ENCODE assay signal across 10 cellular contexts in genomic region chrX:119145241-119145653, GRCh38. TPM values are rescaled to one million over a fixed set of nuclear protein-coding genes. Genes with fewer than 3 reads are reported as not detected.
DNase-seq lines count a peak whose midpoint lies in the region; ATAC-seq and TF ChIP-seq lines count a peak whose summit lies in the region.
"Had no signal": no experiment of that assay in that cellular context is flagged by ENCODE, and none has a peak within 500 bp of the region (broad histone marks: within the 10 kb centered on the region; RNA-seq: fewer than 3 reads in every experiment).

No MANE protein-coding gene starts in this region.

- H3K27me3 ChIP-seq in neural progenitor cell, result no peaks in the 10 kb centered on the region
- no peaks in the 10 kb centered on the region for H3K27me3 ChIP-seq in CD8-positive, alpha-beta T cell (ENCODE audit: insufficient read depth, low read length)
- H3K27me3 ChIP-seq: BLaER1 treated with 17β-estradiol and CSF1 and Interleukin-3, amounts not matched to agents 10 nM and 100 nM had no signal

- no peaks in the 10 kb centered on the region for H3K79me2 ChIP-seq in neural progenitor cell (ENCODE audit: low read depth)

- H2AFZ ChIP-seq in neural progenitor cell (replicated peaks), result no peak overlapping the region

- no peaks in the 10 kb centered on the region for H3K4me1 Mint-ChIP-seq in neural progenitor cell
- H3K4me1 Mint-ChIP-seq in CD8-positive, alpha-beta T cell (ENCODE audit: low read depth), result no peaks in the 10 kb centered on the region

- intact Hi-C loops in CD8-positive, alpha-beta T cell (cut with DNase I, micrococcal nuclease), result no loop called here

- H3K27ac ChIP-seq in neural progenitor cell, result no peak overlapping the region
- no peak overlapping the region for H3K27ac ChIP-seq in CD8-positive, alpha-beta T cell (ENCODE audit: low read depth, low read length)
- H3K27ac ChIP-seq: BLaER1 treated with 17β-estradiol and CSF1 and Interleukin-3, amounts not matched to agents 10 nM and 100 nM had no signal

- TF ChIP-seq CTCF in neural progenitor cell (IDR thresholded peaks at IDR 0.05), result peak; percentile 48
- no peak for TF ChIP-seq CTCF in CD8-positive, alpha-beta T cell (IDR thresholded peaks at IDR 0.05)

- H3K27ac Mint-ChIP-seq in neural progenitor cell, result no peak overlapping the region
- H3K27ac Mint-ChIP-seq in CD8-positive, alpha-beta T cell, result no peak overlapping the region

- no peak overlapping the region for H3K4me3 Mint-ChIP-seq in neural progenitor cell
- H3K4me3 Mint-ChIP-seq in CD8-positive, alpha-beta T cell, result no peak overlapping the region

- POLR2A ChIA-PET in CD8-positive, alpha-beta T cell (lab: Charles Lee), result no interaction called here

- CTCF ChIA-PET in CD8-positive, alpha-beta T cell (lab: Charles Lee), result no interaction called here

- H3K36me3 Mint-ChIP-seq in neural progenitor cell, result no peaks in the 10 kb centered on the region
- no peaks in the 10 kb centered on the region for H3K36me3 Mint-ChIP-seq in CD8-positive, alpha-beta T cell

- DNase-seq in NCI-H345 (lab: John Stamatoyannopoulos, UW) (peak; percentile 0), NCI-H345 treated with DMSO at 0.1 percent for 48 hours (lab: John Stamatoyannopoulos, UW; ENCODE audit: unreplicated experiment) (no peak), M059J (ENCODE audit: low read depth) (peak; percentile 31), dermis blood vessel endothelial cell (peak; percentile 0), neural progenitor cell (ENCODE audit: low spot score) (peak; percentile 31), NCI-H1092 treated with DMSO at 0.1 percent for 48 hours (lab: John Stamatoyannopoulos, UW) (no peak), NCI-H1436 (lab: John Stamatoyannopoulos, UW) (no peak)
- DNase-seq in CD8-positive, alpha-beta T cell, result no peak
- DNase-seq: HCEC 1CT had no signal

- ATAC-seq in CD8-positive, alpha-beta T cell, result no peak

- H3K9ac ChIP-seq in neural progenitor cell, result no peak overlapping the region
- H3K9ac ChIP-seq: BLaER1 treated with 17β-estradiol and CSF1 and Interleukin-3, amounts not matched to agents 10 nM and 100 nM had no signal

- H3F3A ChIP-seq in neural progenitor cell (ENCODE audit: low read depth), result no peaks in the 10 kb centered on the region

- H3K9me3 Mint-ChIP-seq in neural progenitor cell, result no peaks in the 10 kb centered on the region
- no peaks in the 10 kb centered on the region for H3K9me3 Mint-ChIP-seq in CD8-positive, alpha-beta T cell

- H3K4me3 ChIP-seq in neural progenitor cell, result no peak overlapping the region
- no peak overlapping the region for H3K4me3 ChIP-seq in CD8-positive, alpha-beta T cell (ENCODE audit: low read depth, low read length)
- H3K4me3 ChIP-seq: BLaER1 treated with 17β-estradiol and CSF1 and Interleukin-3, amounts not matched to agents 10 nM and 100 nM had no signal

- H4K20me1 ChIP-seq in neural progenitor cell (ENCODE audit: low read depth), result no peaks in the 10 kb centered on the region
- H4K20me1 ChIP-seq: BLaER1 treated with 17β-estradiol and CSF1 and Interleukin-3, amounts not matched to agents 10 nM and 100 nM had no signal

- no peaks in the 10 kb centered on the region for H3K36me3 ChIP-seq in neural progenitor cell
- no peaks in the 10 kb centered on the region for H3K36me3 ChIP-seq in CD8-positive, alpha-beta T cell (ENCODE audit: insufficient read depth, low read length)
- H3K36me3 ChIP-seq: BLaER1 treated with 17β-estradiol and CSF1 and Interleukin-3, amounts not matched to agents 10 nM and 100 nM had no signal

- no peaks in the 10 kb centered on the region for H3K4me1 ChIP-seq in neural progenitor cell
- no peaks in the 10 kb centered on the region for H3K4me1 ChIP-seq in CD8-positive, alpha-beta T cell (ENCODE audit: insufficient read depth, low read length)

- no peaks in the 10 kb centered on the region for H3K27me3 Mint-ChIP-seq in neural progenitor cell (ENCODE audit: insufficient read depth, low read depth)
- no peaks in the 10 kb centered on the region for H3K27me3 Mint-ChIP-seq in CD8-positive, alpha-beta T cell (ENCODE audit: low read depth)

- H3K9me3 ChIP-seq in neural progenitor cell (ENCODE audit: low read depth), result no peaks in the 10 kb centered on the region
- no peaks in the 10 kb centered on the region for H3K9me3 ChIP-seq in CD8-positive, alpha-beta T cell (ENCODE audit: low read length)
- H3K9me3 ChIP-seq: BLaER1 treated with 17β-estradiol and CSF1 and Interleukin-3, amounts not matched to agents 10 nM and 100 nM had no signal

- no peak overlapping the region for H3K4me2 ChIP-seq in neural progenitor cell
- H3K4me2 ChIP-seq: BLaER1 treated with 17β-estradiol and CSF1 and Interleukin-3, amounts not matched to agents 10 nM and 100 nM had no signal

RNA-seq across cellular contexts. Expression of gene KIAA1210, which starts 17.6 kb away (rescaled TPM):
- total RNA-seq in M059J (2014; rRNA removed; shearing (Covaris generic)), result 0.02 TPM in 1 of 2 replicates, not detected in the other
- total RNA-seq in dermis blood vessel endothelial cell, result not detected in 2 replicates
- total RNA-seq in neural progenitor cell (ENCODE audit: low replicate concordance), result not detected in 2 replicates
- total RNA-seq in CD8-positive, alpha-beta T cell, result not detected

Comparison
In these comparisons a context has a peak if more than half of its experiments do, and no peak if none do; other contexts are left out.
1. DNase-seq: peak in NCI-H345 (single experiment), M059J (single experiment), dermis blood vessel endothelial cell (single experiment) and neural progenitor cell (single experiment); none in NCI-H345 treated with DMSO at 0.1 percent for 48 hours (single experiment), NCI-H1092 treated with DMSO at 0.1 percent for 48 hours (single experiment), NCI-H1436 (single experiment) and CD8-positive, alpha-beta T cell (0 of 7).